8 cellular contexts compared by ENCODE assay signal in the genomic region with DNA sequence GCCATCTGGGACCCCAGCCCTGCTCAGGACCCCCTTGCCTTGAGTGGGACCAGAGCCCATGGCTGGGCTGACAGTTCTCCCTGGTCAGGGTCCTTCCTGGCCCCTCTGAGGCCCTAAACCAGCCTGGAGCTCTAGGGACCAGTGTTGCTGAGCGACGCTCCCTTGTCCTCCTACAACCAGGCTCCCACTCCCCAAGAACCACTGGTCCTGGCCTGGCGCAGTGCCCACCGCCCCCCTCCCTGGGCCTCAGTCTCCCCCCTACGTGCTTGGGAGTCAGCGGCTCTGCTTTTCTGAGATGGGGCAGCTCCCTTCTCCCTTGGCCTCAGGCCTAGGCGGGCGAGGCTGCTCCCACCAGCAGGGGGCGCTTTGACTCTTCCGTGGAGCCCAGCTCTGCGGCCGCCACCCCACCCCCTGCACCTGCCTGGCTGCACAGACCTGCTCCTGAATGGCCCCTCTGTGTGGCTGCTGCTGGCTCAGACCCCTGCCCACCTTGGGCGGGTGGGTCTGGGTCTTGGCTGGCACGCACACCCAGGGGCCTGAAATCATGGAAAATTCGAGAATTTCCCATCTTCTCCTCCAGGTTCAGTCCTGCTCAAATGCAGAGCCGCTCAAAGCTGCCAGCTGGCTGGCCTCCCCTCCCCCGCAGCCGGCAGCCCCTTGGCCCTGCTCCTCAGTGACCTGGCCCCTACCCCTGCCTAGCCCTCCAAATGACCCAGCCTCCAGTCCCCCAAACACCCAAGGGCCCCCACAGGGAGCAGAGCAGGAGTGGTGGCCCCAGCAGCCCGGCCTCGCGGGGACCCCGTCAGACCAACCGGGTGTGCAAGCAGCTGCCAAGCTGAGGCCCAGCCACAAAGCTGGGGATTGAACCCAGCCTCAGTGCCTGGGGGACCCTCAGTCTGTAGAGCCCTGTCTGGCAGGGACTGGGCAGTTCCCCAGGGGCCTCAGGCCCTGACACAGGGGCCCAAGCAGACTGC. TPM values are rescaled to one million over a fixed set of nuclear protein-coding genes. Genes with fewer than 3 reads are reported as not detected.
DNase-seq lines count a peak whose midpoint lies in the region; ATAC-seq and TF ChIP-seq lines count a peak whose summit lies in the region.

No MANE protein-coding gene starts in this region.

- no peak for TF ChIP-seq EP300 in esophagus muscularis mucosa (IDR thresholded peaks at IDR 0.05)

- intact Hi-C loops in OCI-LY7 (cut with micrococcal nuclease; ENCODE audit: unreplicated experiment): loop anchor here (1.0 to 5.0 kb wide), 3 partner anchors 28 to 45 kb away; a partner anchor contains a TSS
- intact Hi-C loops in esophagus muscularis mucosa (cut with DNase I): loop anchor here (2.0 to 5.0 kb wide), 2 partner anchors 40 to 270 kb away; no protein-coding TSS in a partner anchor

- CTCF ChIA-PET in OCI-LY7 (lab: Charles Lee; ENCODE audit: unreplicated experiment): interaction anchor here (0.5 to 1.9 kb wide), 5 partner anchors 16 to 76 kb away, joined by 3 to 5 read pairs (median 3); no protein-coding TSS in a partner anchor

- H3K27me3 ChIP-seq in esophagus muscularis mucosa: no peaks in the 10 kb centered on the region

- peak overlapping the region; percentile 42 for H3K4me2 ChIP-seq in OCI-LY7 (ENCODE audit: low read length)

- ATAC-seq in HG03175 (IDR thresholded peaks at IDR 0.05; ENCODE audit: unreplicated experiment) (peak; percentile 59), HG02763 (IDR thresholded peaks at IDR 0.05; ENCODE audit: unreplicated experiment) (no peak)
- peak; percentile 93 to 95 for ATAC-seq in stimulated activated naive B cell treated with anti-CD40 and anti-IgM and Interleukin-4, amounts not matched to agents 10 μg/mL and 1 μg/mL and 100 μg/mL, for 72 hours (replicated peaks)

- no peak for TF ChIP-seq POLR2A in esophagus muscularis mucosa (IDR thresholded peaks at IDR 0.05; ENCODE audit: low read depth)

- H3K4me3 Mint-ChIP-seq in nephron: no peak overlapping the region
- H3K4me3 Mint-ChIP-seq in stimulated activated naive B cell treated with anti-CD40 and anti-IgM and Interleukin-4, amounts not matched to agents 10 μg/mL and 1 μg/mL and 100 μg/mL, for 72 hours: no peak overlapping the region

- H4K20me1 ChIP-seq in OCI-LY7 (ENCODE audit: insufficient read depth, low read length): no peaks in the 10 kb centered on the region

- DNase-seq in ELR (ENCODE audit: low read depth) (peak; percentile 71), OCI-LY7 (ENCODE audit: low spot score) (peak; percentile 80), activated T-cell treated with anti-CD3 and anti-CD28 coated beads for 48 hours (ENCODE audit: low read depth) (peak; percentile 82), esophagus muscularis mucosa (ENCODE audit: extremely low spot score) (peak; percentile 96)
- peak; percentile 51 for DNase-seq in stimulated activated naive B cell treated with anti-CD40 and anti-IgM and Interleukin-4, amounts not matched to agents 10 μg/mL and 1 μg/mL and 100 μg/mL, for 72 hours

- 18% methylated on average over 12 of the region's 23 CpGs for WGBS in esophagus muscularis mucosa

- H3K36me3 ChIP-seq in OCI-LY7 (ENCODE audit: insufficient read depth, low read length) (peaks cover 37% of the 10 kb centered on the region), esophagus muscularis mucosa (peaks cover 0 to 34% (median 9%) of the 10 kb centered on the region in 4 donors)

- H2AFZ ChIP-seq in OCI-LY7 (ENCODE audit: low read length): no peak overlapping the region

- H3K27ac ChIP-seq in OCI-LY7 (ENCODE audit: low read depth, low read length, poor library complexity, severe bottlenecking) (peak overlapping the region; percentile 48), esophagus muscularis mucosa (replicated peaks in 1 of 4) (peak overlapping the region; percentile 79 to 84 (median 82))

- H3K79me2 ChIP-seq in OCI-LY7 (ENCODE audit: insufficient read depth, low read depth, low read length): no peaks in the 10 kb centered on the region

- H3K27me3 Mint-ChIP-seq in nephron (ENCODE audit: low read depth): no peaks in the 10 kb centered on the region
- no peaks in the 10 kb centered on the region for H3K27me3 Mint-ChIP-seq in stimulated activated naive B cell treated with anti-CD40 and anti-IgM and Interleukin-4, amounts not matched to agents 10 μg/mL and 1 μg/mL and 100 μg/mL, for 72 hours

- peaks cover 13% of the 10 kb centered on the region for H3K4me1 Mint-ChIP-seq in nephron
- H3K4me1 Mint-ChIP-seq in stimulated activated naive B cell treated with anti-CD40 and anti-IgM and Interleukin-4, amounts not matched to agents 10 μg/mL and 1 μg/mL and 100 μg/mL, for 72 hours: peaks cover 24 to 50% of the 10 kb centered on the region in 2 donors

- no peaks in the 10 kb centered on the region for H3K9me2 ChIP-seq in OCI-LY7 (ENCODE audit: insufficient read depth, low read length)

- POLR2A ChIA-PET in OCI-LY7 (lab: Charles Lee): interaction anchor here (0.9 kb wide), 1 partner anchor 34 kb away, joined by 3 read pairs; no protein-coding TSS in a partner anchor

- no TSS peak for BruUV-seq in OCI-LY7 (replicated peaks; lab: Mats Ljungman, UMichigan)

- H3K9me3 Mint-ChIP-seq in nephron: no peaks in the 10 kb centered on the region
- H3K9me3 Mint-ChIP-seq in stimulated activated naive B cell treated with anti-CD40 and anti-IgM and Interleukin-4, amounts not matched to agents 10 μg/mL and 1 μg/mL and 100 μg/mL, for 72 hours: no peaks in the 10 kb centered on the region

- no peak overlapping the region for H3K4me3 ChIP-seq in OCI-LY7 (ENCODE audit: low read depth, low read length, poor library complexity, severe bottlenecking)
- peak overlapping the region in 2 of 4 donors; percentile 2 to 17 for H3K4me3 ChIP-seq in esophagus muscularis mucosa

- H3K4me1 ChIP-seq in OCI-LY7 (ENCODE audit: insufficient read depth, low read length, poor library complexity, severe bottlenecking) (peaks cover 21% of the 10 kb centered on the region), esophagus muscularis mucosa (peaks cover 42 to 53% (median 49%) of the 10 kb centered on the region in 4 donors)

- H3K9me3 ChIP-seq in OCI-LY7 (ENCODE audit: low read length) (no peaks in the 10 kb centered on the region), esophagus muscularis mucosa (no peaks in the 10 kb centered on the region)

- no peaks in the 10 kb centered on the region for H3K36me3 Mint-ChIP-seq in nephron (ENCODE audit: low read depth)
- peaks cover 14 to 18% of the 10 kb centered on the region in 2 donors for H3K36me3 Mint-ChIP-seq in stimulated activated naive B cell treated with anti-CD40 and anti-IgM and Interleukin-4, amounts not matched to agents 10 μg/mL and 1 μg/mL and 100 μg/mL, for 72 hours

- TF ChIP-seq CTCF in OCI-LY7 (conservative IDR thresholded peaks at IDR 0.05; ENCODE audit: low read length): peak; percentile 91
- TF ChIP-seq CTCF in esophagus muscularis mucosa (IDR thresholded peaks at IDR 0.05): peak; percentile 81 to 94 (median 92)
- peak; percentile 93 to 97 (median 96) for TF ChIP-seq CTCF in nephron (IDR thresholded peaks at IDR 0.05; ENCODE audit: unreplicated experiment in 3 of 3)

- peak overlapping the region; percentile 72 to 77 (median 73) for H3K27ac Mint-ChIP-seq in nephron
- no peak overlapping the region for H3K27ac Mint-ChIP-seq in stimulated activated naive B cell treated with anti-CD40 and anti-IgM and Interleukin-4, amounts not matched to agents 10 μg/mL and 1 μg/mL and 100 μg/mL, for 72 hours

RNA-seq across cellular contexts. Expression of a gene that starts 9.1 kb away (rescaled TPM):
- total RNA-seq in OCI-LY7 (2014; rRNA removed; shearing (Covaris generic)): not detected in 2 replicates
- total RNA-seq in OCI-LY7 (2022) (not detected in 2 replicates), esophagus muscularis mucosa (not detected)

RNA-seq across cellular contexts. Expression of a gene that starts 29.7 kb away (rescaled TPM):
- total RNA-seq in OCI-LY7 (2014; rRNA removed; shearing (Covaris generic)): 195 and 232 TPM in 2 replicates
- total RNA-seq in OCI-LY7 (2022) (225 and 303 TPM in 2 replicates), esophagus muscularis mucosa (10 to 100 TPM; 10.3 to 36.5 (median 35.4) TPM)

RNA-seq across cellular contexts. Expression of a gene that starts 37.0 kb away (rescaled TPM):
- total RNA-seq in OCI-LY7 (2014; rRNA removed; shearing (Covaris generic)): 6.2 and 10.0 TPM in 2 replicates
- total RNA-seq in OCI-LY7 (2022) (4.7 and 5.8 TPM in 2 replicates), esophagus muscularis mucosa (1 to 10 TPM; 2.8 to 6.0 (median 3.6) TPM)

RNA-seq across cellular contexts. Expression of a gene that starts 43.8 kb away (rescaled TPM):
- total RNA-seq in OCI-LY7 (2014; rRNA removed; shearing (Covaris generic)): 2.5 and 7.3 TPM in 2 replicates
- total RNA-seq in OCI-LY7 (2022) (8.7 and 14.3 TPM in 2 replicates), esophagus muscularis mucosa (1 to 10 TPM in 1 of 4 donors, not detected in 3; 4.2 TPM)

RNA-seq across cellular contexts. Expression of a gene that starts 47.8 kb away (rescaled TPM):
- not detected in 2 replicates for total RNA-seq in OCI-LY7 (2014; rRNA removed; shearing (Covaris generic))
- total RNA-seq in OCI-LY7 (2022) (not detected in 2 replicates), esophagus muscularis mucosa (not detected)

Comparison
In these comparisons a context has a peak if more than half of its experiments do, and no peak if none do; other contexts are left out.
1. RNA of a gene that starts 29.7 kb away (total RNA-seq): 195 to 303 TPM in OCI-LY7; 10.3 to 36.5 TPM in esophagus muscularis mucosa; every median in the first group is over 4 times any median in the second.
2. Peak in every context shown above with its lines, with median percentiles within 50 percentile points of each other: DNase-seq and CTCF ChIP-seq.